ENCODE assay signal across 12 cellular contexts in genomic region chr17:73586921-73587680, GRCh38. TPM values are rescaled to one million over a fixed set of nuclear protein-coding genes. Genes with fewer than 3 reads are reported as not detected.
A peak's percentile ranks its signal among the peaks of the same experiment; 100 is the strongest.
DNase-seq lines count a peak whose midpoint lies in the region; FAIRE-seq and TF ChIP-seq lines count a peak whose summit lies in the region.
"Had no signal": no experiment of that assay in that cellular context is flagged by ENCODE, and none has a peak within 500 bp of the region (broad histone marks: within the 10 kb centered on the region; RNA-seq: fewer than 3 reads in every experiment).

No MANE protein-coding gene starts in this region.

- H3K36me3 Mint-ChIP-seq in MCF 10A (ENCODE audit: insufficient read depth, unreplicated experiment), result no peaks in the 10 kb centered on the region

- 47% methylated on average over 11 of the region's 15 CpGs for WGBS in mammary epithelial cell (ENCODE audit: low coverage, missing lambda C conversion rate)

- H3K9me3 Mint-ChIP-seq in MCF 10A (ENCODE audit: unreplicated experiment), result no peaks in the 10 kb centered on the region

- H3K4me3 Mint-ChIP-seq in MCF 10A (ENCODE audit: unreplicated experiment), result no peak overlapping the region

- no peaks in the 10 kb centered on the region for H3K4me1 Mint-ChIP-seq in MCF 10A (ENCODE audit: insufficient read depth, unreplicated experiment)

- no TSS peak for BruUV-seq in MCF 10A (replicated peaks; lab: Mats Ljungman, UMichigan)
- BruUV-seq in mammary epithelial cell (replicated peaks; lab: Mats Ljungman, UMichigan), result no TSS peak

- H2AFZ ChIP-seq in mammary epithelial cell (ENCODE audit: low read depth, low read length), result no peak overlapping the region

- peak; percentile 79 for FAIRE-seq in urothelium cell line (lab: Jason Lieb, UNC)
- FAIRE-seq: frontal cortex had no signal

- dilution Hi-C loops in mammary epithelial cell (cut with HindIII; ENCODE audit: low sequenced_read_pairs), result loop anchor here (5.0 kb wide), 1 partner anchor 75 kb away; no protein-coding TSS in a partner anchor

- H3K4me3 ChIP-seq in mammary epithelial cell (replicated peaks in 1 of 3; ENCODE audit: insufficient read depth in 1 of 3, low read depth in 2 of 3, low read length in 3 of 3), result no peak overlapping the region
- H3K4me3 ChIP-seq: spleen had no signal

- no peak overlapping the region for H3K27ac ChIP-seq in mammary epithelial cell (ENCODE audit: insufficient read depth, low read depth, low read length)

- peak; percentile 29 for DNase-seq in MCF 10A (ENCODE audit: unreplicated experiment)
- no peak for DNase-seq in mammary epithelial cell
- DNase-seq in NCI-H524 treated with DMSO at 0.1 percent for 48 hours (lab: John Stamatoyannopoulos, UW), result peak; percentile 24
- DNase-seq in globus pallidus (ENCODE audit: low spot score), result peak; percentile 5
- DNase-seq in urothelium cell line (ENCODE audit: low spot score), result peak; percentile 38
- DNase-seq in effector CD4-positive, alpha-beta T cell, result no peak
- no peak for DNase-seq in NCI-H774 (lab: John Stamatoyannopoulos, UW)
- DNase-seq in iPS-NIHi7 (ENCODE audit: extremely low spot score), result no peak
- DNase-seq: activated effector memory CD4-positive, alpha-beta T cell treated with anti-CD3 and anti-CD28 coated beads, Interleukin-2, amount 50 U/mL, for 16 hours; spleen; stimulated activated naive CD4-positive, alpha-beta T cell had no signal

- in situ Hi-C loops in mammary epithelial cell (cut with MboI; ENCODE audit: low sequenced_read_pairs in 2 of 2), result no loop called here

- CTCF ChIA-PET in MCF 10A (lab: Yijun Ruan, JAX) (interaction anchor here (0.5 to 1.9 kb wide), 4 partner anchors 123 to 1175 kb away, joined by 3 to 9 read pairs (median 6); no protein-coding TSS in a partner anchor), mammary epithelial cell (lab: Charles Lee; ENCODE audit: low non-redundant PET) (no interaction called here)

- H3K36me3 ChIP-seq in mammary epithelial cell (ENCODE audit: insufficient read depth, low read length), result no peaks in the 10 kb centered on the region
- H3K36me3 ChIP-seq: spleen had no signal

- POLR2A ChIA-PET in MCF 10A (lab: Yijun Ruan, JAX), result interaction anchor here (0.6 kb wide), 2 partner anchors 68 to 193 kb away, joined by 3 read pairs; no protein-coding TSS in a partner anchor

- peaks cover 2% of the 10 kb centered on the region for H3K79me2 ChIP-seq in mammary epithelial cell (ENCODE audit: insufficient read depth, low read length)

- TF ChIP-seq CTCF in MCF 10A (IDR thresholded peaks at IDR 0.05; ENCODE audit: unreplicated experiment) (no peak), mammary epithelial cell (conservative IDR thresholded peaks at IDR 0.05 in 1 of 2, IDR thresholded peaks at IDR 0.05 in 1 of 2; ENCODE audit: extremely low read depth in 1 of 2, insufficient read depth in 1 of 2, low read depth in 1 of 2, low read length in 2 of 2) (peak in 1 of 2 donors; percentile 51)

- H3K9ac ChIP-seq in mammary epithelial cell (ENCODE audit: insufficient read depth, low read length), result no peak overlapping the region

- intact Hi-C loops in MCF 10A (cut with micrococcal nuclease), result loop anchor here (10.0 kb wide), 1 partner anchor 162 kb away; no protein-coding TSS in a partner anchor
- intact Hi-C loops in mammary epithelial cell (cut with micrococcal nuclease), result loop anchor here (2.0 kb wide), 1 partner anchor 56 kb away; no protein-coding TSS in a partner anchor

- H4K20me1 ChIP-seq in mammary epithelial cell (ENCODE audit: insufficient read depth, low read length), result no peaks in the 10 kb centered on the region

- no peak overlapping the region for H3K27ac Mint-ChIP-seq in MCF 10A (ENCODE audit: low read depth, unreplicated experiment)

- no peaks in the 10 kb centered on the region for H3K9me3 ChIP-seq in mammary epithelial cell (replicated peaks; ENCODE audit: insufficient read depth, low read length)
- H3K9me3 ChIP-seq: spleen had no signal

- no peak overlapping the region for H3K4me2 ChIP-seq in mammary epithelial cell (ENCODE audit: insufficient read depth, low read depth, low read length)

- peaks cover 15% of the 10 kb centered on the region for H3K4me1 ChIP-seq in mammary epithelial cell (ENCODE audit: insufficient read depth, low read length)

- H3K27me3 Mint-ChIP-seq in MCF 10A (ENCODE audit: insufficient read depth, unreplicated experiment), result peaks cover 40% of the 10 kb centered on the region

- no peaks in the 10 kb centered on the region for H3K27me3 ChIP-seq in mammary epithelial cell (ENCODE audit: insufficient read depth, low read length)

RNA-seq across cellular contexts. Expression of gene SDK2, which starts 57.1 kb away (rescaled TPM):
- not detected in 2 replicates for total RNA-seq in MCF 10A (2022)
- total RNA-seq in mammary epithelial cell, result 10 to 100 TPM; 31.5 to 64.2 TPM
- 6.3 TPM for polyA plus RNA-seq in mammary epithelial cell
- 15.6 TPM for polyA minus RNA-seq in mammary epithelial cell

Comparison
In these comparisons a context has a peak if more than half of its experiments do, and no peak if none do; other contexts are left out.
1. DNase-seq: peak in MCF 10A (single experiment), NCI-H524 treated with DMSO at 0.1 percent for 48 hours (single experiment), globus pallidus (single experiment) and urothelium cell line (single experiment); none in mammary epithelial cell (single experiment), effector CD4-positive, alpha-beta T cell (single experiment), NCI-H774 (single experiment) and iPS-NIHi7 (single experiment).
2. RNA of gene SDK2, which starts 57.1 kb away (total RNA-seq): 31.5 to 64.2 TPM in mammary epithelial cell; not detected in MCF 10A; every median in the first group is over 10 times any median in the second.